Comparison of ENCODE assay signal across 8 cellular contexts in genomic region chr6:148509789-148510581, GRCh38.
DNase-seq lines count a peak whose midpoint lies in the region; ATAC-seq and TF ChIP-seq lines count a peak whose summit lies in the region.

No MANE protein-coding gene starts in this region.

- H3K4me1 ChIP-seq in Peyer's patch = peaks cover 0 to 5% (median 0%) of the 10 kb centered on the region in 4 donors

- H3K27me3 Mint-ChIP-seq in nephron progenitor cell (ENCODE audit: low read depth, poor library complexity) = no peaks in the 10 kb centered on the region

- no peak for TF ChIP-seq CTCF in Peyer's patch (IDR thresholded peaks at IDR 0.05)
- no peak for TF ChIP-seq CTCF in epithelial cell of proximal tubule (conservative IDR thresholded peaks at IDR 0.05; ENCODE audit: low read depth, low read length)
- no peak for TF ChIP-seq CTCF in nephron progenitor cell (IDR thresholded peaks at IDR 0.05)

- ATAC-seq in GM19035 (IDR thresholded peaks at IDR 0.05; ENCODE audit: unreplicated experiment) = peak; percentile 79
- ATAC-seq in HG03159 (IDR thresholded peaks at IDR 0.05; ENCODE audit: unreplicated experiment) = peak; percentile 84
- ATAC-seq in GM21717 (IDR thresholded peaks at IDR 0.05; ENCODE audit: unreplicated experiment) = no peak

- no peaks in the 10 kb centered on the region for H3K27me3 ChIP-seq in Peyer's patch

- H3K4me3 Mint-ChIP-seq in nephron progenitor cell = peak overlapping the region; percentile 74

- no peaks in the 10 kb centered on the region for H3K9me3 ChIP-seq in Peyer's patch

- H3K4me3 ChIP-seq in Peyer's patch (peak overlapping the region; percentile 20 to 52 (median 38)), epithelial cell of proximal tubule (ENCODE audit: low read depth, low read length) (no peak overlapping the region)

- no peak overlapping the region for H3K27ac Mint-ChIP-seq in nephron progenitor cell

- peak in 1 of 2 donors; percentile 21 for TF ChIP-seq POLR2A in Peyer's patch (IDR thresholded peaks at IDR 0.05)

- peaks cover 39% of the 10 kb centered on the region for H3K36me3 Mint-ChIP-seq in nephron progenitor cell (ENCODE audit: low read depth)

- H3K4me1 Mint-ChIP-seq in nephron progenitor cell = peaks cover 57% of the 10 kb centered on the region

- H3K9me3 Mint-ChIP-seq in nephron progenitor cell = peaks cover 8% of the 10 kb centered on the region

- H3K36me3 ChIP-seq in Peyer's patch = no peaks in the 10 kb centered on the region

- DNase-seq in Peyer's patch (peak in 1 of 3 donors; percentile 74), epithelial cell of proximal tubule (ENCODE audit: low read depth) (peak; percentile 9), nephron progenitor cell (no peak), SHP77 (lab: John Stamatoyannopoulos, UW) (no peak)
- DNase-seq in activated CD4-positive, CD25-positive, alpha-beta regulatory T cell (lab: John Stamatoyannopoulos, UW) = no peak

- peak overlapping the region; percentile 58 to 83 (median 74) for H3K27ac ChIP-seq in Peyer's patch
